Comparison of ENCODE assay signal across 1 cellular context in the genomic region with DNA sequence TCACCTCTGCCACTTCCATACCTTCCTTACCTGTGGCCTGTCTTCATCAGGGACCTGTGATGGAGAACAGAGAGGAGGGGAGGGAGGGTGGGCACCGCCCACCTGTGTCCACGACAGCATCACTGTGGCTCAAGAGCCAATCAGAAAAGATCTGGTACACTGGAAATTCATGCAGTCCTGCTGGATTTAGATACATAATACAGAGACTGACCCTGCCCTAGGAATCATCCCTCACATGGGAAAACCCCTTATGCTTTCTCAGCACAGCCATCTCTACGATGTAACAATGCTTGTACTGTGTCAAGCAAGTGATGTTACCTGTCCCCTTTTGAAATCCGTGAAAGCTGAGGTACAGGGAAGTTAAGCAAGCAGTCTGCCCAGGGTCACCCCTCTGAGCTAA.
TF ChIP-seq lines count a peak whose summit lies in the region.

No MANE protein-coding gene starts in this region.

TF ChIP-seq in SK-N-SH, 30 proteins besides CTCF, POLR2A, EP300 and RAD21 (continued from another document):
- TF ChIP-seq, protein P1, sequence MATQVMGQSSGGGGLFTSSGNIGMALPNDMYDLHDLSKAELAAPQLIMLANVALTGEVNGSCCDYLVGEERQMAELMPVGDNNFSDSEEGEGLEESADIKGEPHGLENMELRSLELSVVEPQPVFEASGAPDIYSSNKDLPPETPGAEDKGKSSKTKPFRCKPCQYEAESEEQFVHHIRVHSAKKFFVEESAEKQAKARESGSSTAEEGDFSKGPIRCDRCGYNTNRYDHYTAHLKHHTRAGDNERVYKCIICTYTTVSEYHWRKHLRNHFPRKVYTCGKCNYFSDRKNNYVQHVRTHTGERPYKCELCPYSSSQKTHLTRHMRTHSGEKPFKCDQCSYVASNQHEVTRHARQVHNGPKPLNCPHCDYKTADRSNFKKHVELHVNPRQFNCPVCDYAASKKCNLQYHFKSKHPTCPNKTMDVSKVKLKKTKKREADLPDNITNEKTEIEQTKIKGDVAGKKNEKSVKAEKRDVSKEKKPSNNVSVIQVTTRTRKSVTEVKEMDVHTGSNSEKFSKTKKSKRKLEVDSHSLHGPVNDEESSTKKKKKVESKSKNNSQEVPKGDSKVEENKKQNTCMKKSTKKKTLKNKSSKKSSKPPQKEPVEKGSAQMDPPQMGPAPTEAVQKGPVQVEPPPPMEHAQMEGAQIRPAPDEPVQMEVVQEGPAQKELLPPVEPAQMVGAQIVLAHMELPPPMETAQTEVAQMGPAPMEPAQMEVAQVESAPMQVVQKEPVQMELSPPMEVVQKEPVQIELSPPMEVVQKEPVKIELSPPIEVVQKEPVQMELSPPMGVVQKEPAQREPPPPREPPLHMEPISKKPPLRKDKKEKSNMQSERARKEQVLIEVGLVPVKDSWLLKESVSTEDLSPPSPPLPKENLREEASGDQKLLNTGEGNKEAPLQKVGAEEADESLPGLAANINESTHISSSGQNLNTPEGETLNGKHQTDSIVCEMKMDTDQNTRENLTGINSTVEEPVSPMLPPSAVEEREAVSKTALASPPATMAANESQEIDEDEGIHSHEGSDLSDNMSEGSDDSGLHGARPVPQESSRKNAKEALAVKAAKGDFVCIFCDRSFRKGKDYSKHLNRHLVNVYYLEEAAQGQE (IDR thresholded peaks at IDR 0.05; ENCODE audit: low read depth, low read length) = no peak
- TF ChIP-seq TCF12 (IDR thresholded peaks at IDR 0.05) = no peak
- TF ChIP-seq, protein P2, sequence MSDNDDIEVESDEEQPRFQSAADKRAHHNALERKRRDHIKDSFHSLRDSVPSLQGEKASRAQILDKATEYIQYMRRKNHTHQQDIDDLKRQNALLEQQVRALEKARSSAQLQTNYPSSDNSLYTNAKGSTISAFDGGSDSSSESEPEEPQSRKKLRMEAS (IDR thresholded peaks at IDR 0.05; ENCODE audit: low read depth) = no peak
- TF ChIP-seq SIN3A (IDR thresholded peaks at IDR 0.05; ENCODE audit: borderline replicate concordance, low read depth, low read length) = no peak
- no peak for TF ChIP-seq GABPA (IDR thresholded peaks at IDR 0.05; ENCODE audit: low read depth)
- no peak for TF ChIP-seq GATA2 (CRISPR knock-in tag; IDR thresholded peaks at IDR 0.05)
- TF ChIP-seq MEF2A (IDR thresholded peaks at IDR 0.05; ENCODE audit: borderline replicate concordance, low read depth) = no peak
- TF ChIP-seq POLR2AphosphoS5 (IDR thresholded peaks at IDR 0.05; ENCODE audit: low read depth, low read length) = no peak
TF ChIP-seq in SK-N-SH: peak in this region for 0.
